In genomic region chr19:52007436-52007804, GRCh38 we compare ENCODE assay signal across 8 cellular contexts.
DNase-seq lines count a peak whose midpoint lies in the region; ATAC-seq and TF ChIP-seq lines count a peak whose summit lies in the region.

No MANE protein-coding gene starts in this region.

- CTCF ChIA-PET in HEK293 (lab: Yijun Ruan, JAX) = interaction anchor here (0.7 to 1.0 kb wide), 3 partner anchors 20 to 585 kb away, joined by 3 to 4 read pairs (median 3); no protein-coding TSS in a partner anchor

- peaks cover 44% of the 10 kb centered on the region for H3K9me3 Mint-ChIP-seq in activated naive CD8-positive, alpha-beta T cell treated with anti-CD3 and anti-CD28 coated beads, Interleukin-2, amount 50 U/mL, for 24 hours
- peaks cover 12% of the 10 kb centered on the region for H3K9me3 Mint-ChIP-seq in stimulated activated effector memory CD8-positive, alpha-beta T cell treated with anti-CD3 and anti-CD28 coated beads, Interleukin-12 subunit alpha, Interleukin-12 subunit beta, amount 100 ng/mL, for 72 hours

- no peaks in the 10 kb centered on the region for H3K4me1 ChIP-seq in HEK293 (ENCODE audit: control insufficient read depth, insufficient read depth, low read length)

- peak overlapping the region; percentile 88 for H3K27ac Mint-ChIP-seq in activated naive CD8-positive, alpha-beta T cell treated with anti-CD3 and anti-CD28 coated beads, Interleukin-2, amount 50 U/mL, for 24 hours
- peak overlapping the region; percentile 93 for H3K27ac Mint-ChIP-seq in stimulated activated effector memory CD8-positive, alpha-beta T cell treated with anti-CD3 and anti-CD28 coated beads, Interleukin-12 subunit alpha, Interleukin-12 subunit beta, amount 100 ng/mL, for 72 hours

- no peak for ATAC-seq in activated naive CD8-positive, alpha-beta T cell treated with anti-CD3 and anti-CD28 coated beads, Interleukin-2, amount 50 U/mL, for 24 hours
- peak; percentile 12 for ATAC-seq in stimulated activated effector memory CD8-positive, alpha-beta T cell treated with anti-CD3 and anti-CD28 coated beads, Interleukin-12 subunit alpha, Interleukin-12 subunit beta, amount 100 ng/mL, for 72 hours
- ATAC-seq in HG02884 (IDR thresholded peaks at IDR 0.05; ENCODE audit: unreplicated experiment) = no peak

- H3K27me3 Mint-ChIP-seq in activated naive CD8-positive, alpha-beta T cell treated with anti-CD3 and anti-CD28 coated beads, Interleukin-2, amount 50 U/mL, for 24 hours = no peaks in the 10 kb centered on the region

- POLR2A ChIA-PET in HEK293 (lab: Yijun Ruan, JAX) = interaction anchor here (1.7 to 2.2 kb wide), 2 partner anchors 21 to 42 kb away, joined by 5 to 7 read pairs; partner anchors contain the start of genes ZNF432 and ZNF614

- peak overlapping the region; percentile 100 for H3K4me3 ChIP-seq in HEK293 (ENCODE audit: low read depth, low read length)

- peaks cover 58% of the 10 kb centered on the region for H3K36me3 Mint-ChIP-seq in activated naive CD8-positive, alpha-beta T cell treated with anti-CD3 and anti-CD28 coated beads, Interleukin-2, amount 50 U/mL, for 24 hours (ENCODE audit: low read depth)
- H3K36me3 Mint-ChIP-seq in stimulated activated effector memory CD8-positive, alpha-beta T cell treated with anti-CD3 and anti-CD28 coated beads, Interleukin-12 subunit alpha, Interleukin-12 subunit beta, amount 100 ng/mL, for 72 hours = peaks cover 21% of the 10 kb centered on the region

- peak overlapping the region; percentile 99 for H3K4me3 Mint-ChIP-seq in activated naive CD8-positive, alpha-beta T cell treated with anti-CD3 and anti-CD28 coated beads, Interleukin-2, amount 50 U/mL, for 24 hours
- peak overlapping the region; percentile 90 for H3K4me3 Mint-ChIP-seq in stimulated activated effector memory CD8-positive, alpha-beta T cell treated with anti-CD3 and anti-CD28 coated beads, Interleukin-12 subunit alpha, Interleukin-12 subunit beta, amount 100 ng/mL, for 72 hours

- TF ChIP-seq CTCF in C4-2B (conservative IDR thresholded peaks at IDR 0.05) = no peak
- no peak for TF ChIP-seq CTCF in HEK293 (tag by site-specific recombination; IDR thresholded peaks at IDR 0.05)

- DNase-seq in activated naive CD8-positive, alpha-beta T cell treated with anti-CD3 and anti-CD28 coated beads, Interleukin-2, amount 50 U/mL, for 24 hours = peak; percentile 11
- DNase-seq in iPS-NIHi11 (ENCODE audit: low spot score) = peak; percentile 46
- DNase-seq in stimulated activated effector memory CD8-positive, alpha-beta T cell treated with anti-CD3 and anti-CD28 coated beads, Interleukin-12 subunit alpha, Interleukin-12 subunit beta, amount 100 ng/mL, for 72 hours (ENCODE audit: low spot score in 2 of 2) = no peak
- no peak for DNase-seq in middle frontal gyrus (ENCODE audit: extremely low spot score, low spot score)
- DNase-seq in GM19240 (ENCODE audit: insufficient read length, low spot score) = no peak

- H3K27ac ChIP-seq in C4-2B (peak overlapping the region; percentile 63), HEK293 (ENCODE audit: extremely low read depth, low read depth, low read length) (peak overlapping the region; percentile 67)

- H3K36me3 ChIP-seq in HEK293 (ENCODE audit: control insufficient read depth in 2 of 2, insufficient read depth in 1 of 2, low read length in 2 of 2) = peaks cover 14 to 18% of the 10 kb centered on the region in 2 experiments

- H3K4me1 Mint-ChIP-seq in activated naive CD8-positive, alpha-beta T cell treated with anti-CD3 and anti-CD28 coated beads, Interleukin-2, amount 50 U/mL, for 24 hours = peaks cover 17% of the 10 kb centered on the region
- H3K4me1 Mint-ChIP-seq in stimulated activated effector memory CD8-positive, alpha-beta T cell treated with anti-CD3 and anti-CD28 coated beads, Interleukin-12 subunit alpha, Interleukin-12 subunit beta, amount 100 ng/mL, for 72 hours = peaks cover 17% of the 10 kb centered on the region

- H3K9me3 ChIP-seq in HEK293 (ENCODE audit: control insufficient read depth, insufficient read depth, low read depth, low read length) = peaks cover 8% of the 10 kb centered on the region

TF ChIP-seq in HEK293, 187 proteins besides CTCF, POLR2A, EP300 and RAD21:
- TF ChIP-seq ZNF24 (tag by site-specific recombination; IDR thresholded peaks at IDR 0.05) (no peak), MZF1 (tag by site-specific recombination; IDR thresholded peaks at IDR 0.05; ENCODE audit: borderline replicate concordance) (peak; percentile 71), PRDM10 (tag by site-specific recombination; IDR thresholded peaks at IDR 0.05) (peak; percentile 44; the same call in 1 of the 2 replicates)
TF ChIP-seq in HEK293: peak in this region for 2.

Comparison
In these comparisons a context has a peak if more than half of its experiments do, and no peak if none do; other contexts are left out.
1. DNase-seq: peak in activated naive CD8-positive, alpha-beta T cell treated with anti-CD3 and anti-CD28 coated beads, Interleukin-2, amount 50 U/mL, for 24 hours (single experiment) and iPS-NIHi11 (single experiment); none in stimulated activated effector memory CD8-positive, alpha-beta T cell treated with anti-CD3 and anti-CD28 coated beads, Interleukin-12 subunit alpha, Interleukin-12 subunit beta, amount 100 ng/mL, for 72 hours (0 of 2), middle frontal gyrus (single experiment) and GM19240 (single experiment).